ENCODE assay signal across 8 cellular contexts in genomic region chr7:151626422-151627115, GRCh38.
A peak's percentile ranks its signal among the peaks of the same experiment; 100 is the strongest.
DNase-seq lines count a peak whose midpoint lies in the region; ATAC-seq, FAIRE-seq and TF ChIP-seq lines count a peak whose summit lies in the region.

No MANE protein-coding gene starts in this region.

- no peaks in the 10 kb centered on the region for H3K27me3 Mint-ChIP-seq in activated naive CD4-positive, alpha-beta T cell treated with anti-CD3 and anti-CD28 coated beads, Interleukin-2, amount 50 U/mL, for 24 hours

- H3K4me1 ChIP-seq in thoracic aorta (ENCODE audit: control insufficient read depth in 1 of 2, low read depth in 2 of 2): peaks cover 35 to 64% of the 10 kb centered on the region in 2 donors

- no peak overlapping the region for H3K27ac ChIP-seq in thoracic aorta

- H3K9me3 ChIP-seq in thoracic aorta: no peaks in the 10 kb centered on the region

- no peaks in the 10 kb centered on the region for H3K9me3 Mint-ChIP-seq in activated naive CD4-positive, alpha-beta T cell treated with anti-CD3 and anti-CD28 coated beads, Interleukin-2, amount 50 U/mL, for 24 hours

- H3K36me3 ChIP-seq in thoracic aorta: no peaks in the 10 kb centered on the region

- H3K36me3 Mint-ChIP-seq in activated naive CD4-positive, alpha-beta T cell treated with anti-CD3 and anti-CD28 coated beads, Interleukin-2, amount 50 U/mL, for 24 hours: peaks cover 2% of the 10 kb centered on the region

- no peaks in the 10 kb centered on the region for H3K27me3 ChIP-seq in thoracic aorta (replicated peaks; ENCODE audit: insufficient read depth)

- H3K27ac Mint-ChIP-seq in activated naive CD4-positive, alpha-beta T cell treated with anti-CD3 and anti-CD28 coated beads, Interleukin-2, amount 50 U/mL, for 24 hours: peak overlapping the region; percentile 5

- ATAC-seq in thoracic aorta (ENCODE audit: insufficient number of reproducible peaks, low FRiP score, low read depth) (no peak), GM18519 (IDR thresholded peaks at IDR 0.05; ENCODE audit: low FRiP score, unreplicated experiment) (no peak)

- H3K4me1 Mint-ChIP-seq in activated naive CD4-positive, alpha-beta T cell treated with anti-CD3 and anti-CD28 coated beads, Interleukin-2, amount 50 U/mL, for 24 hours: peaks cover 67% of the 10 kb centered on the region

- H3K4me3 Mint-ChIP-seq in activated naive CD4-positive, alpha-beta T cell treated with anti-CD3 and anti-CD28 coated beads, Interleukin-2, amount 50 U/mL, for 24 hours: no peak overlapping the region

- DNase-seq in NCI-H2081 (lab: John Stamatoyannopoulos, UW) (peak; percentile 13 to 55), NCI-H2081 treated with DMSO at 0.1 percent for 48 hours (lab: John Stamatoyannopoulos, UW) (no peak), NCI-H1105 treated with DMSO at 0.1 percent for 48 hours (lab: John Stamatoyannopoulos, UW) (peak; percentile 54), thoracic aorta (ENCODE audit: low spot score) (no peak), inferior parietal cortex (ENCODE audit: extremely low spot score) (no peak)

- FAIRE-seq in islet of Langerhans (lab: Jason Lieb, UNC): peak; percentile 82

- TF ChIP-seq CTCF in thoracic aorta (IDR thresholded peaks at IDR 0.05): peak; percentile 52

- H3K4me3 ChIP-seq in thoracic aorta: no peak overlapping the region

Comparison
In these comparisons a context has a peak if more than half of its experiments do, and no peak if none do; other contexts are left out.
1. DNase-seq: peak in NCI-H2081 (2 of 2) and NCI-H1105 treated with DMSO at 0.1 percent for 48 hours (single experiment); none in NCI-H2081 treated with DMSO at 0.1 percent for 48 hours (single experiment), thoracic aorta (single experiment) and inferior parietal cortex (single experiment).